Comparison of ENCODE assay signal across 20 cellular contexts in the genomic region with DNA sequence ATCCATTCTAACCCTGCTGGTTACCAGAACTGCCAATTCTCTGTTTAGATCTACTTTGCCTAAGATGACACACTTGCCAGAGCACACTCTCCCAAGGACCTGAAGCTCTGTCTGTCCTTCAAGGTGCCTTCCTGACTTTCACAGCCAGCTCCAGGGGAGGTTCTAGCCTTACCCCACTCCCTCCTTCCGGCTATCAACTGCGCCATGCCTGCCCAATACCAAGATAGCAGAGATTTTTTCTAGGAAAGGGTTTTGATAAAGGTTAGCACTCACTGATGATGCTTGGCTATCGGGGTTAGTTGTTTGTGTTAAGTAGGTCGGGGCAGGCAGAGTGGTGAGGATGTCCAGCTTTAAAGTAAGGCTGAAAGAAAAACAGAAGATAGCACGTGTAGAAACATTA. TPM values are rescaled to one million over a fixed set of nuclear protein-coding genes. Genes with fewer than 3 reads are reported as not detected.
DNase-seq lines count a peak whose midpoint lies in the region; ATAC-seq, FAIRE-seq and TF ChIP-seq lines count a peak whose summit lies in the region.
"Had no signal": no experiment of that assay in that cellular context is flagged by ENCODE, and none has a peak within 500 bp of the region (broad histone marks: within the 10 kb centered on the region; RNA-seq: fewer than 3 reads in every experiment).

No MANE protein-coding gene starts in this region.

- ATAC-seq in GM12878 (peak; percentile 3; the same call in 2 of the 3 replicates), GM19467 (IDR thresholded peaks at IDR 0.05; ENCODE audit: unreplicated experiment) (no peak), HG03571 (IDR thresholded peaks at IDR 0.05; ENCODE audit: unreplicated experiment) (no peak)
- ATAC-seq: Right ventricle myocardium inferior, T-cell had no signal

- no peaks in the 10 kb centered on the region for H4K20me1 ChIP-seq in OCI-LY1 (ENCODE audit: insufficient read depth, low read length)
- H4K20me1 ChIP-seq in GM12878 (ENCODE audit: control insufficient read depth, insufficient read depth) = no peaks in the 10 kb centered on the region
- H4K20me1 ChIP-seq: BLaER1 had no signal

- no peak for TF ChIP-seq RAD21 in GM12878 (IDR thresholded peaks at IDR 0.05; ENCODE audit: insufficient read depth, low read depth, low read length)

- RAD21 ChIA-PET in GM12878 (lab: Charles Lee; ENCODE audit: unreplicated experiment) = interaction anchor here (0.7 to 4.2 kb wide), 16 partner anchors 9 to 211 kb away, joined by 3 to 37 read pairs (median 6); partner anchors contain the start of genes ALPK1 and TIFA

- no peak overlapping the region for H3K4me3 Mint-ChIP-seq in activated naive CD8-positive, alpha-beta T cell
- H3K4me3 Mint-ChIP-seq in activated naive CD8-positive, alpha-beta T cell treated with anti-CD3 and anti-CD28 coated beads for 36 hours = no peak overlapping the region
- H3K4me3 Mint-ChIP-seq: T-cell had no signal

- H3K4me3 ChIP-seq in OCI-LY1 (ENCODE audit: low read depth, low read length, poor library complexity, severe bottlenecking) (no peak overlapping the region), GM12878 (peak overlapping the region; percentile 9; the same call in 1 of the 2 replicates), A673 (ENCODE audit: low read depth, low read length, poor library complexity, severe bottlenecking) (no peak overlapping the region)
- H3K4me3 ChIP-seq: BLaER1 had no signal

- H3F3A ChIP-seq in OCI-LY1 (ENCODE audit: insufficient read depth, low read length) = no peaks in the 10 kb centered on the region

- no peaks in the 10 kb centered on the region for H3K9me2 ChIP-seq in OCI-LY1 (ENCODE audit: low read depth, low read length)

- no peak for TF ChIP-seq EP300 in GM12878 (IDR thresholded peaks at IDR 0.05; ENCODE audit: borderline replicate concordance in 1 of 2, control insufficient read depth in 1 of 2, low read depth in 2 of 2, low read length in 2 of 2)

- H3K27me3 ChIP-seq in OCI-LY1 (ENCODE audit: insufficient read depth, low read length) = no peaks in the 10 kb centered on the region
- H3K27me3 ChIP-seq in GM12878 (replicated peaks in 1 of 2; ENCODE audit: control insufficient read depth in 2 of 2, insufficient read depth in 2 of 2, low read length in 1 of 2) = no peaks in the 10 kb centered on the region
- no peaks in the 10 kb centered on the region for H3K27me3 ChIP-seq in A673 (replicated peaks; ENCODE audit: insufficient read depth, low read depth, low read length, poor library complexity)
- H3K27me3 ChIP-seq: BLaER1, Peyer's patch had no signal

- no peaks in the 10 kb centered on the region for H3K9me3 ChIP-seq in OCI-LY1 (ENCODE audit: low read length)
- H3K9me3 ChIP-seq in GM12878 (replicated peaks; ENCODE audit: control insufficient read depth, insufficient read depth, low read length) = no peaks in the 10 kb centered on the region; the same call in 2 of the 3 replicates
- no peaks in the 10 kb centered on the region for H3K9me3 ChIP-seq in A673 (ENCODE audit: low read depth, low read length, poor library complexity, severe bottlenecking)
- H3K9me3 ChIP-seq: BLaER1, Peyer's patch had no signal

- CTCF ChIA-PET in GM12878 (lab: Yijun Ruan, JAX) (interaction anchor here (0.7 to 2.9 kb wide), 15 partner anchors 10 to 640 kb away, joined by 3 to 19 read pairs (median 6); partner anchors contain the start of genes ALPK1 and TIFA), A673 (lab: Charles Lee) (no interaction called here)

- H3K4me2 ChIP-seq in OCI-LY1 (ENCODE audit: low read length) (peak overlapping the region; percentile 40; the same call in 1 of the 2 replicates), GM12878 (ENCODE audit: control insufficient read depth, insufficient read depth) (peak overlapping the region; percentile 78)
- H3K4me2 ChIP-seq: BLaER1 had no signal

- H3K9ac ChIP-seq in OCI-LY1 (ENCODE audit: low read length) (peak overlapping the region; percentile 7; the same call in 1 of the 2 replicates), GM12878 (ENCODE audit: control insufficient read depth, insufficient read depth, low read length) (peak overlapping the region; percentile 27; the same call in 1 of the 2 replicates)
- H3K9ac ChIP-seq: BLaER1 had no signal

- no peak for DNase-seq in activated naive CD8-positive, alpha-beta T cell treated with anti-CD3 and anti-CD28 coated beads for 36 hours
- no peak for DNase-seq in GM12878 (ENCODE audit: low read depth, low spot score)
- DNase-seq in A673 (ENCODE audit: low spot score) = no peak
- no peak for DNase-seq in NAMALWA (ENCODE audit: low spot score)
- DNase-seq: 8988T, DND-41, GDM1, H7, IMR-90, NCI-H1930, NCI-H2171 treated with DMSO at 0.1 percent for 48 hours, NCI-H446 treated with DMSO at 0.1 percent for 48 hours, T-cell had no signal

- H2AFZ ChIP-seq in OCI-LY1 (ENCODE audit: low read length) (peak overlapping the region; percentile 46; the same call in 1 of the 2 replicates), GM12878 (ENCODE audit: control insufficient read depth, low read depth, low read length) (no peak overlapping the region; the same call in 1 of the 2 replicates)

- SMC1A ChIA-PET in GM12878 (lab: Charles Lee; ENCODE audit: uncharacterized antibody, unreplicated experiment) = interaction anchor here (0.6 to 8.1 kb wide), 13 partner anchors 8 to 212 kb away, joined by 3 to 91 read pairs (median 7); partner anchors contain the start of genes ALPK1 and TIFA

- H3K9me3 Mint-ChIP-seq in activated naive CD8-positive, alpha-beta T cell (ENCODE audit: low read depth) = no peaks in the 10 kb centered on the region
- H3K9me3 Mint-ChIP-seq in activated naive CD8-positive, alpha-beta T cell treated with anti-CD3 and anti-CD28 coated beads for 36 hours = no peaks in the 10 kb centered on the region
- H3K9me3 Mint-ChIP-seq: T-cell had no signal

- H3K36me3 Mint-ChIP-seq in activated naive CD8-positive, alpha-beta T cell = no peaks in the 10 kb centered on the region
- peaks cover 20% of the 10 kb centered on the region for H3K36me3 Mint-ChIP-seq in activated naive CD8-positive, alpha-beta T cell treated with anti-CD3 and anti-CD28 coated beads for 36 hours

- FAIRE-seq in GM12878 (lab: Jason Lieb, UNC) = no peak

- H3K36me3 ChIP-seq in OCI-LY1 (ENCODE audit: insufficient read depth, low read length) (no peaks in the 10 kb centered on the region), GM12878 (ENCODE audit: control insufficient read depth in 2 of 2, insufficient read depth in 2 of 2, low read length in 1 of 2) (no peaks in the 10 kb centered on the region), A673 (ENCODE audit: insufficient read depth, low read length, poor library complexity, severe bottlenecking) (no peaks in the 10 kb centered on the region)
- H3K36me3 ChIP-seq: BLaER1, Peyer's patch had no signal

- TF ChIP-seq POLR2A in GM12878 (IDR thresholded peaks at IDR 0.05; ENCODE audit: low read depth, low read length) = no peak

- H3K4me1 ChIP-seq in OCI-LY1 (ENCODE audit: insufficient read depth, low read length, severe bottlenecking) = peaks cover 31% of the 10 kb centered on the region
- peaks cover 24% of the 10 kb centered on the region for H3K4me1 ChIP-seq in GM12878 (ENCODE audit: control insufficient read depth, insufficient read depth, low read length)
- peaks cover 6% of the 10 kb centered on the region for H3K4me1 ChIP-seq in A673 (ENCODE audit: insufficient read depth, low read length, poor library complexity, severe bottlenecking)
- H3K4me1 ChIP-seq: Peyer's patch had no signal

- no peaks in the 10 kb centered on the region for H3K27me3 Mint-ChIP-seq in activated naive CD8-positive, alpha-beta T cell
- no peaks in the 10 kb centered on the region for H3K27me3 Mint-ChIP-seq in activated naive CD8-positive, alpha-beta T cell treated with anti-CD3 and anti-CD28 coated beads for 36 hours
- H3K27me3 Mint-ChIP-seq: T-cell had no signal

- H3K79me2 ChIP-seq in OCI-LY1 (ENCODE audit: insufficient read depth, low read length) = no peaks in the 10 kb centered on the region
- peaks cover 6% of the 10 kb centered on the region for H3K79me2 ChIP-seq in GM12878 (ENCODE audit: control insufficient read depth, insufficient read depth, low read length)

- POLR2A ChIA-PET in GM12878 (lab: Charles Lee) (interaction anchor here (1.9 to 6.4 kb wide), 4 partner anchors 12 to 31 kb away, joined by 7 to 81 read pairs (median 38); partner anchors contain the start of genes ALPK1 and TIFA), A673 (lab: Charles Lee; ENCODE audit: low non-redundant PET) (no interaction called here)

- BruUV-seq in GM12878 (replicated peaks; lab: Mats Ljungman, UMichigan) (TSS peak; percentile 96), A673 (replicated peaks; lab: Mats Ljungman, UMichigan) (no TSS peak)

- peak overlapping the region; percentile 18 for H3K27ac Mint-ChIP-seq in activated naive CD8-positive, alpha-beta T cell
- no peak overlapping the region for H3K27ac Mint-ChIP-seq in activated naive CD8-positive, alpha-beta T cell treated with anti-CD3 and anti-CD28 coated beads for 36 hours
- H3K27ac Mint-ChIP-seq: T-cell had no signal

- H3K27ac ChIP-seq in OCI-LY1 (ENCODE audit: low read depth, low read length, poor library complexity, severe bottlenecking) (peak overlapping the region; percentile 72), GM12878 (ENCODE audit: control insufficient read depth, insufficient read depth) (peak overlapping the region; percentile 85), A673 (ENCODE audit: low read depth, low read length, poor library complexity, severe bottlenecking) (no peak overlapping the region)
- H3K27ac ChIP-seq: BLaER1 had no signal

- peaks cover 30% of the 10 kb centered on the region for H3K4me1 Mint-ChIP-seq in activated naive CD8-positive, alpha-beta T cell (ENCODE audit: low read depth)
- peaks cover 25% of the 10 kb centered on the region for H3K4me1 Mint-ChIP-seq in activated naive CD8-positive, alpha-beta T cell treated with anti-CD3 and anti-CD28 coated beads for 36 hours

- TF ChIP-seq CTCF in OCI-LY1 (IDR thresholded peaks at IDR 0.05; ENCODE audit: low read length) = no peak
- TF ChIP-seq CTCF in GM12878 (IDR thresholded peaks at IDR 0.05 in 2 of 3, conservative IDR thresholded peaks at IDR 0.05 in 1 of 3; ENCODE audit: control insufficient read depth in 2 of 3, extremely low read depth in 1 of 3, insufficient read depth in 1 of 3, low read depth in 3 of 3, low read length in 3 of 3) = no peak
- no peak for TF ChIP-seq CTCF in A673 (conservative IDR thresholded peaks at IDR 0.05; ENCODE audit: low read depth, low read length)

- intact Hi-C loops in GM12878 (cut with micrococcal nuclease; ENCODE audit: unreplicated experiment) (no loop called here), A673 (cut with micrococcal nuclease; ENCODE audit: unreplicated experiment) (no loop called here)

- 46% methylated on average over 5 of the region's 5 CpGs for WGBS in GM12878 (ENCODE audit: insufficient coverage, insufficient replicate concordance, low lambda C conversion rate, missing lambda C conversion rate)

- in situ Hi-C loops in GM12878 (cut with MboI) = no loop called here

RNA-seq across cellular contexts. Expression of gene ALPK1, which starts 14.3 kb away (rescaled TPM):
- 10 to 100 TPM; 14.0 to 14.7 TPM for total RNA-seq in activated naive CD8-positive, alpha-beta T cell treated with anti-CD3 and anti-CD28 coated beads for 36 hours
- total RNA-seq in GM12878 (2013; cell fraction: nucleolus; rRNA removed) = 400 and 422 TPM in 2 replicates
- total RNA-seq in GM12878 (2014; rRNA removed) = 26.5 and 32.2 TPM in 2 replicates
- total RNA-seq in GM12878 (2014; rRNA removed; fragmentation: Illumina TruSeq; extraction: Trizol) = 32.3 and 37.2 TPM in 2 replicates
- 27.6 and 28.5 TPM in 2 replicates for total RNA-seq in GM12878 (2021)
- 8.8 TPM for polyA plus RNA-seq in GM12878 (2011; ENCODE audit: low read depth)
- polyA plus RNA-seq in GM12878 (2011; rRNA removed) = 31.6 and 42.7 TPM in 2 replicates
- polyA plus RNA-seq in GM12878 (2011; cell fraction: cytosol; rRNA removed) = 11.3 TPM in 2 replicates
- 63.2 and 85.3 TPM in 2 replicates for polyA plus RNA-seq in GM12878 (2011; cell fraction: nucleus; rRNA removed)
- 16.1 and 17.4 TPM in 2 replicates for polyA plus RNA-seq in GM12878 (2012)
- polyA plus RNA-seq in GM12878 (2014; fragmentation: Illumina TruSeq; extraction: Trizol) = 23.1 and 27.0 TPM in 2 replicates
- 1 to 10 TPM; 8.5 to 9.7 TPM for polyA plus RNA-seq in GM12878 (2014; fragmentation: Nextera tagmentation; extraction: Ambion mirVana)
- 21.5 and 21.9 TPM in 2 replicates for polyA plus RNA-seq in GM12878 (2014; rRNA removed)
- 10 to 100 TPM; 21.2 to 22.2 TPM for polyA plus RNA-seq in GM12878 (2016; fragmentation: Nextera tagmentation; extraction: Ambion mirVana)
- 38.8 and 43.6 TPM in 2 replicates for polyA minus RNA-seq in GM12878 (2011; rRNA and poly(A)+ RNA removed)
- polyA minus RNA-seq in GM12878 (2011; cell fraction: cytosol; rRNA and poly(A)+ RNA removed) = 6.9 and 11.9 TPM in 2 replicates
- 103 and 108 TPM in 2 replicates for polyA minus RNA-seq in GM12878 (2011; cell fraction: nucleus; rRNA and poly(A)+ RNA removed)
- 11.8 and 17.3 TPM in 2 replicates for total RNA-seq in A673 (2021)
- total RNA-seq: H7 had no signal

RNA-seq across cellular contexts. Expression of gene TIFA, which starts 25.8 kb away (rescaled TPM):
- 10 to 100 TPM; 45.6 to 49.2 TPM for total RNA-seq in activated naive CD8-positive, alpha-beta T cell treated with anti-CD3 and anti-CD28 coated beads for 36 hours
- 68.2 and 72.8 TPM in 2 replicates for total RNA-seq in GM12878 (2013; cell fraction: nucleolus; rRNA removed)
- 57.0 and 84.4 TPM in 2 replicates for total RNA-seq in GM12878 (2014; rRNA removed)
- total RNA-seq in GM12878 (2014; rRNA removed; fragmentation: Illumina TruSeq; extraction: Trizol) = 69.7 and 74.5 TPM in 2 replicates
- total RNA-seq in GM12878 (2021) = 96.3 and 100 TPM in 2 replicates
- polyA plus RNA-seq in GM12878 (2011; ENCODE audit: low read depth) = 41.0 TPM
- 135 and 218 TPM in 2 replicates for polyA plus RNA-seq in GM12878 (2011; rRNA removed)
- polyA plus RNA-seq in GM12878 (2011; cell fraction: cytosol; rRNA removed) = 36.5 and 41.4 TPM in 2 replicates
- polyA plus RNA-seq in GM12878 (2011; cell fraction: nucleus; rRNA removed) = 27.4 and 31.3 TPM in 2 replicates
- polyA plus RNA-seq in GM12878 (2012) = 36.4 and 72.0 TPM in 2 replicates
- polyA plus RNA-seq in GM12878 (2014; fragmentation: Illumina TruSeq; extraction: Trizol) = 80.8 and 105 TPM in 2 replicates
- polyA plus RNA-seq in GM12878 (2014; fragmentation: Nextera tagmentation; extraction: Ambion mirVana) = 10 to 100 TPM; 31.6 to 34.6 TPM
- polyA plus RNA-seq in GM12878 (2014; rRNA removed) = 78.8 and 93.9 TPM in 2 replicates
- polyA plus RNA-seq in GM12878 (2016; fragmentation: Nextera tagmentation; extraction: Ambion mirVana) = 100 to 1,000 TPM; 116 to 125 TPM
- polyA minus RNA-seq in GM12878 (2011; rRNA and poly(A)+ RNA removed) = 46.7 and 54.7 TPM in 2 replicates
- 25.7 and 27.1 TPM in 2 replicates for polyA minus RNA-seq in GM12878 (2011; cell fraction: cytosol; rRNA and poly(A)+ RNA removed)
- polyA minus RNA-seq in GM12878 (2011; cell fraction: nucleus; rRNA and poly(A)+ RNA removed) = 37.1 and 50.5 TPM in 2 replicates
- total RNA-seq in A673 (2021) = 9.1 and 11.4 TPM in 2 replicates
